ENCODE assay signal across 8 cellular contexts in genomic region chr3:129161860-129162271, GRCh38. TPM values are rescaled to one million over a fixed set of nuclear protein-coding genes. Genes with fewer than 3 reads are reported as not detected.
A peak's percentile ranks its signal among the peaks of the same experiment; 100 is the strongest.
DNase-seq lines count a peak whose midpoint lies in the region; ATAC-seq, FAIRE-seq and TF ChIP-seq lines count a peak whose summit lies in the region.

No MANE protein-coding gene starts in this region.

- H3K4me1 ChIP-seq in A549 (peaks cover 16% of the 10 kb centered on the region; the same call in 2 of the 3 replicates), adipocyte (ENCODE audit: control insufficient read depth, insufficient read depth, low read length) (peaks cover 18% of the 10 kb centered on the region), iPS DF 6.9 (ENCODE audit: control insufficient read depth, insufficient read depth, low read length) (no peaks in the 10 kb centered on the region; the same call in 1 of the 2 replicates), skeletal muscle tissue (ENCODE audit: control insufficient read depth in 3 of 3, insufficient read depth in 3 of 3, low read length in 3 of 3) (peaks cover 21 to 36% (median 26%) of the 10 kb centered on the region in 3 donors)

- H3K27me3 ChIP-seq in adipocyte (replicated peaks; ENCODE audit: control insufficient read depth, insufficient read depth, low read length) = no peaks in the 10 kb centered on the region
- no peaks in the 10 kb centered on the region for H3K27me3 ChIP-seq in iPS DF 6.9 (ENCODE audit: control insufficient read depth, insufficient read depth, low read length)
- H3K27me3 ChIP-seq in skeletal muscle tissue (ENCODE audit: control insufficient read depth in 3 of 3, insufficient read depth in 3 of 3, low read length in 3 of 3) = no peaks in the 10 kb centered on the region

- CTCF ChIA-PET in A549 (lab: Yijun Ruan, JAX) = interaction anchor here (0.6 to 4.3 kb wide), 20 partner anchors 9 to 192 kb away, joined by 3 to 83 read pairs (median 4); partner anchors contain the start of gene COPG1

- H3K36me3 ChIP-seq in adipocyte (ENCODE audit: control insufficient read depth, insufficient read depth, low read length, severe bottlenecking) (peaks cover 36% of the 10 kb centered on the region), iPS DF 6.9 (ENCODE audit: control insufficient read depth, insufficient read depth, low read length) (peaks cover under 1% of the 10 kb centered on the region; the same call in 1 of the 2 replicates), skeletal muscle tissue (ENCODE audit: control insufficient read depth in 3 of 3, insufficient read depth in 3 of 3, low read length in 3 of 3) (peaks cover 17 to 31% (median 27%) of the 10 kb centered on the region in 3 donors)

- no peak for TF ChIP-seq CTCF in A549 (IDR thresholded peaks at IDR 0.05)

- H3K9ac ChIP-seq in adipocyte (ENCODE audit: low read length) (peak overlapping the region; percentile 95), skeletal muscle tissue (ENCODE audit: low read depth in 1 of 3, low read length in 3 of 3) (peak overlapping the region; percentile 94 to 99 (median 97))

- H3K4me2 ChIP-seq in A549 = peak overlapping the region; percentile 95

- no peaks in the 10 kb centered on the region for H3K9me3 ChIP-seq in A549
- H3K9me3 ChIP-seq in adipocyte (ENCODE audit: control insufficient read depth, low read length) = no peaks in the 10 kb centered on the region
- H3K9me3 ChIP-seq in iPS DF 6.9 (ENCODE audit: control insufficient read depth, insufficient read depth, low read length) = no peaks in the 10 kb centered on the region
- H3K9me3 ChIP-seq in skeletal muscle tissue (ENCODE audit: control insufficient read depth in 3 of 3, low read length in 3 of 3) = no peaks in the 10 kb centered on the region

- FAIRE-seq in A549 (lab: Jason Lieb, UNC) = no peak

- TF ChIP-seq EP300 in A549 (IDR thresholded peaks at IDR 0.05) = no peak

- no peak for TF ChIP-seq RAD21 in A549 (conservative IDR thresholded peaks at IDR 0.05 in 1 of 2, IDR thresholded peaks at IDR 0.05 in 1 of 2)

- peak; percentile 46 to 51 for ATAC-seq in A549

- TF ChIP-seq POLR2A in A549 (IDR thresholded peaks at IDR 0.05; ENCODE audit: low read length) = no peak

- WGBS in A549 (ENCODE audit: missing lambda C conversion rate) = 4% methylated on average over 12 of the region's 12 CpGs
- WGBS in iPS DF 6.9 (ENCODE audit: insufficient coverage, insufficient read length) = no CpG with 5 or more reads among the region's 12 CpGs

- intact Hi-C loops in posterior cingulate gyrus (cut with DNase I) = loop anchor here (1.0 kb wide), 1 partner anchor 87 kb away; the partner anchor contains the start of gene COPG1

- peak in 1 of 2 experiments; percentile 40 for DNase-seq in A549 (ENCODE audit: low read depth in 1 of 2, low spot score in 1 of 2)
- DNase-seq in GM19238 (ENCODE audit: insufficient read length, low spot score) = peak; percentile 9
- DNase-seq in NAMALWA (ENCODE audit: low spot score) = peak; percentile 76
- DNase-seq in adipocyte (ENCODE audit: low read depth) = peak; percentile 33
- no peak for DNase-seq in iPS DF 6.9 (ENCODE audit: low read depth, low spot score)
- DNase-seq in inferior parietal cortex (ENCODE audit: extremely low spot score) = no peak
- no peak for DNase-seq in posterior cingulate gyrus

- peak overlapping the region; percentile 95 to 100 for H3K27ac ChIP-seq in A549
- H3K27ac ChIP-seq in iPS DF 6.9 (ENCODE audit: low read length) = no peak overlapping the region
- peak overlapping the region; percentile 95 for H3K27ac ChIP-seq in skeletal muscle tissue (ENCODE audit: low read depth, low read length)

- H3K4me3 ChIP-seq in A549 = peak overlapping the region; percentile 85
- peak overlapping the region; percentile 99 for H3K4me3 ChIP-seq in adipocyte (ENCODE audit: low read length)
- peak overlapping the region; percentile 79; the same call in 1 of the 2 replicates for H3K4me3 ChIP-seq in iPS DF 6.9 (ENCODE audit: low read length)
- H3K4me3 ChIP-seq in skeletal muscle tissue (ENCODE audit: low read length in 3 of 3) = peak overlapping the region; percentile 95 to 98 (median 95)

- POLR2A ChIA-PET in A549 (lab: Yijun Ruan, JAX) = interaction anchor here (0.6 to 2.2 kb wide), 10 partner anchors 22 to 191 kb away, joined by 3 to 24 read pairs (median 7); partner anchors contain the start of genes CNBP, COPG1 and RAB43

TF ChIP-seq in A549, 52 proteins besides CTCF, POLR2A, EP300 and RAD21:
- no peak for TF ChIP-seq NFE2L2 (conservative IDR thresholded peaks at IDR 0.05; ENCODE audit: low read length)
- no peak for TF ChIP-seq CEBPB (IDR thresholded peaks at IDR 0.05)
- TF ChIP-seq CBX8 (IDR thresholded peaks at IDR 0.05) = no peak
- TF ChIP-seq CBX2 (IDR thresholded peaks at IDR 0.05; ENCODE audit: borderline replicate concordance, low read depth) = no peak
- TF ChIP-seq PBX3 (IDR thresholded peaks at IDR 0.05) = no peak
- no peak for TF ChIP-seq MYC (IDR thresholded peaks at IDR 0.05; ENCODE audit: borderline replicate concordance, low read length)
- TF ChIP-seq EHMT2 (IDR thresholded peaks at IDR 0.05; ENCODE audit: low read depth) = no peak
- TF ChIP-seq, protein P1, sequence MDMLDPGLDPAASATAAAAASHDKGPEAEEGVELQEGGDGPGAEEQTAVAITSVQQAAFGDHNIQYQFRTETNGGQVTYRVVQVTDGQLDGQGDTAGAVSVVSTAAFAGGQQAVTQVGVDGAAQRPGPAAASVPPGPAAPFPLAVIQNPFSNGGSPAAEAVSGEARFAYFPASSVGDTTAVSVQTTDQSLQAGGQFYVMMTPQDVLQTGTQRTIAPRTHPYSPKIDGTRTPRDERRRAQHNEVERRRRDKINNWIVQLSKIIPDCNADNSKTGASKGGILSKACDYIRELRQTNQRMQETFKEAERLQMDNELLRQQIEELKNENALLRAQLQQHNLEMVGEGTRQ (IDR thresholded peaks at IDR 0.05) = no peak
- no peak for TF ChIP-seq JUN (IDR thresholded peaks at IDR 0.05)
- no peak for TF ChIP-seq HES2 (IDR thresholded peaks at IDR 0.05)
- no peak for TF ChIP-seq FOSB (CRISPR knock-in tag; IDR thresholded peaks at IDR 0.05)
- no peak for TF ChIP-seq ZSCAN20 (CRISPR knock-in tag; IDR thresholded peaks at IDR 0.05)
- TF ChIP-seq RCOR1 (IDR thresholded peaks at IDR 0.05; ENCODE audit: low read depth, low read length) = no peak
- no peak for TF ChIP-seq RARB (CRISPR knock-in tag; IDR thresholded peaks at IDR 0.05)
- TF ChIP-seq CHD2 (IDR thresholded peaks at IDR 0.05; ENCODE audit: low read length, partially characterized antibody) = no peak
- TF ChIP-seq, protein P2, sequence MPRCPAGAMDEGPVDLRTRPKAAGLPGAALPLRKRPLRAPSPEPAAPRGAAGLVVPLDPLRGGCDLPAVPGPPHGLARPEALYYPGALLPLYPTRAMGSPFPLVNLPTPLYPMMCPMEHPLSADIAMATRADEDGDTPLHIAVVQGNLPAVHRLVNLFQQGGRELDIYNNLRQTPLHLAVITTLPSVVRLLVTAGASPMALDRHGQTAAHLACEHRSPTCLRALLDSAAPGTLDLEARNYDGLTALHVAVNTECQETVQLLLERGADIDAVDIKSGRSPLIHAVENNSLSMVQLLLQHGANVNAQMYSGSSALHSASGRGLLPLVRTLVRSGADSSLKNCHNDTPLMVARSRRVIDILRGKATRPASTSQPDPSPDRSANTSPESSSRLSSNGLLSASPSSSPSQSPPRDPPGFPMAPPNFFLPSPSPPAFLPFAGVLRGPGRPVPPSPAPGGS (IDR thresholded peaks at IDR 0.05) = no peak

RNA-seq across cellular contexts. Expression of gene ISY1, which starts 1.0 kb away (rescaled TPM):
- polyA plus RNA-seq in A549 (2011; rRNA removed) (21.3 and 27.6 TPM in 2 replicates), A549 (2017; fragmentation: RNase III; extraction: RNeasy Plus Mini Kit Qiagen cat#74134 plus additional on column Dnase treatment) (21.4 to 24.1 TPM (median 23.2 TPM) in 3 replicates)
- 16.9 and 19.1 TPM in 2 replicates for polyA plus RNA-seq in A549 (2012; cell fraction: cytosol; rRNA removed)
- 9.9 and 11.4 TPM in 2 replicates for polyA plus RNA-seq in A549 (2012; cell fraction: nucleus; rRNA removed)
- 8.3 and 12.7 TPM in 2 replicates for polyA minus RNA-seq in A549 (2011; rRNA and poly(A)+ RNA removed)
- 27.1 TPM for total RNA-seq in skeletal muscle tissue

RNA-seq across cellular contexts. Expression of gene CNBP, which starts 21.8 kb away (rescaled TPM):
- polyA plus RNA-seq in A549 (2011; rRNA removed) = 309 and 365 TPM in 2 replicates
- polyA plus RNA-seq in A549 (2012; cell fraction: cytosol; rRNA removed) = 217 TPM in 2 replicates
- polyA plus RNA-seq in A549 (2012; cell fraction: nucleus; rRNA removed) = 88.8 and 136 TPM in 2 replicates
- polyA plus RNA-seq in A549 (2017; fragmentation: RNase III; extraction: RNeasy Plus Mini Kit Qiagen cat#74134 plus additional on column Dnase treatment) = 304 to 324 TPM (median 312 TPM) in 3 replicates
- 143 and 152 TPM in 2 replicates for polyA minus RNA-seq in A549 (2011; rRNA and poly(A)+ RNA removed)
- total RNA-seq in skeletal muscle tissue = 228 TPM

RNA-seq across cellular contexts. Expression of gene RAB43, which starts 40.3 kb away (rescaled TPM):
- polyA plus RNA-seq in A549 (2011; rRNA removed) = 1.6 and 2.6 TPM in 2 replicates
- 2.4 and 4.1 TPM in 2 replicates for polyA plus RNA-seq in A549 (2012; cell fraction: cytosol; rRNA removed)
- 4.3 and 5.3 TPM in 2 replicates for polyA plus RNA-seq in A549 (2012; cell fraction: nucleus; rRNA removed)
- 2.0 to 3.0 TPM (median 2.9 TPM) in 3 replicates for polyA plus RNA-seq in A549 (2017; fragmentation: RNase III; extraction: RNeasy Plus Mini Kit Qiagen cat#74134 plus additional on column Dnase treatment)
- polyA minus RNA-seq in A549 (2011; rRNA and poly(A)+ RNA removed) = 0.95 and 2.7 TPM in 2 replicates
- 3.7 TPM for total RNA-seq in skeletal muscle tissue

Comparison
In these comparisons a context has a peak if more than half of its experiments do, and no peak if none do; other contexts are left out.
1. DNase-seq: peak in GM19238 (single experiment), NAMALWA (single experiment) and adipocyte (single experiment); none in iPS DF 6.9 (single experiment), inferior parietal cortex (single experiment) and posterior cingulate gyrus (0 of 10).
2. Peak in every context shown above with its lines, with median percentiles within 50 percentile points of each other: H3K4me3 ChIP-seq.